In the genomic region with DNA sequence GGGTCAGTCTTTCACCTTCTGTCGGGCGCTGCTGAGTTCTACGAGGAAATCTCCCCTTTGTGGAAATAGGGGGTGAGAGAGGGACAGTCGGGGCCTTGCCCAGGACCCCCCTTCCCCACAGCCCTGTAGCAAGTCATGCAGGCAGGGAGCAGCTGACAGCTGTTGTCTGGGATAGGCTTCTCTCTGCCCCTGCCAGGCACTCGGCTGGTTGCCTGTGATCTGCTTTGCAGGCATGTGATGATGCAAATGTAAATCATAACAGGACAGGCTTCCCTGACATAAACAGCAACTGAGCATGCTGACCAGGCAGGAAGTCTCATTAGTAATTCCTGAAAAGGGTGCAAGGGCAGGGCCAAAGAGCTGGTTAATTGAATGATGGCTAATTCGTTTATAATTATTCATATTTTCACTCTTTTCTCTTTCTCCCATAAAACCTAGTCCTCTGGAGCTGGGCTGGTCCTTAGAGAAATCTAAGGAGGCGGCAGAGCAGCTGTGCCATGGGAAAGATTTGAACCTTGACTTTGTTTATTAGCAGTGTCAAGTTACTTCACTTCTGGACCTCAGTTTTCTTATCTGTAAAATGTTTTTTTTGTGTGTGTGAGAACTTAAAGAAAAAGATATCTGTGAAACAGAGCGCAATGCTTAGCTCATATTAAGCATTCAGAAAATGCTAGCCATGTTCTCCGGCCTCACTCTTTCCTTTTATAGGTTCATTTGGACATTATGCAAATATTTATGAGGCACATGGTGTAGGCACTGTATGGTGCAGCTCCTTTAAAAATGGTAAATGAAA, we compare ENCODE assay signal across 10 cellular contexts.
DNase-seq lines count a peak whose midpoint lies in the region; ATAC-seq, FAIRE-seq and TF ChIP-seq lines count a peak whose summit lies in the region.
"Had no signal": no experiment of that assay in that cellular context is flagged by ENCODE, and none has a peak within 500 bp of the region (broad histone marks: within the 10 kb centered on the region; RNA-seq: fewer than 3 reads in every experiment).

No MANE protein-coding gene starts in this region.

- POLR2A ChIA-PET in Panc1 (lab: Charles Lee): no interaction called here

- peaks cover 5% of the 10 kb centered on the region; the same call in 1 of the 2 replicates for H3K9me3 ChIP-seq in Panc1 (ENCODE audit: control insufficient read depth, insufficient read depth, low read depth, low read length)
- H3K9me3 ChIP-seq in fibroblast of lung (ENCODE audit: control insufficient read depth, insufficient read depth, low read depth, low read length): no peaks in the 10 kb centered on the region
- no peaks in the 10 kb centered on the region for H3K9me3 ChIP-seq in neuron (ENCODE audit: low read length)
- H3K9me3 ChIP-seq: gastroesophageal sphincter had no signal

- no peaks in the 10 kb centered on the region for H3K4me1 ChIP-seq in Panc1 (ENCODE audit: control insufficient read depth, insufficient read depth, low read length)
- H3K4me1 ChIP-seq in fibroblast of lung (ENCODE audit: control insufficient read depth, extremely low read depth, insufficient read depth, low read length): peaks cover 21% of the 10 kb centered on the region
- peaks cover 56% of the 10 kb centered on the region for H3K4me1 ChIP-seq in neuron (ENCODE audit: insufficient read depth, low read length)

- CTCF ChIA-PET in Panc1 (lab: Charles Lee): interaction anchor here (0.7 to 1.0 kb wide), 2 partner anchors 156 to 252 kb away, joined by 4 read pairs; no protein-coding TSS in a partner anchor

- TF ChIP-seq CTCF in Panc1 (IDR thresholded peaks at IDR 0.05) (no peak), fibroblast of lung (conservative IDR thresholded peaks at IDR 0.05 in 1 of 2, IDR thresholded peaks at IDR 0.05 in 1 of 2; ENCODE audit: low read depth in 1 of 2, low read length in 2 of 2) (no peak), D721Med (IDR thresholded peaks at IDR 0.05; ENCODE audit: insufficient read depth, missing control alignments) (no peak)

- no peaks in the 10 kb centered on the region for H4K20me1 ChIP-seq in fibroblast of lung (ENCODE audit: control insufficient read depth, extremely low read depth, insufficient read depth, low read length)

- BruUV-seq in Panc1 (replicated peaks; lab: Mats Ljungman, UMichigan): no TSS peak

- H3K27me3 ChIP-seq in Panc1 (ENCODE audit: control insufficient read depth, insufficient read depth, low read length): no peaks in the 10 kb centered on the region
- no peaks in the 10 kb centered on the region for H3K27me3 ChIP-seq in fibroblast of lung (ENCODE audit: control insufficient read depth, insufficient read depth, low read length)
- no peaks in the 10 kb centered on the region for H3K27me3 ChIP-seq in neuron (ENCODE audit: insufficient read depth, low read length)
- H3K27me3 ChIP-seq: gastroesophageal sphincter had no signal

- no peak overlapping the region for H3K9ac ChIP-seq in fibroblast of lung (ENCODE audit: insufficient read depth, low read length)

- H3K36me3 ChIP-seq in Panc1 (ENCODE audit: control insufficient read depth, insufficient read depth, low read length) (no peaks in the 10 kb centered on the region), fibroblast of lung (ENCODE audit: control insufficient read depth, insufficient read depth, low read length) (no peaks in the 10 kb centered on the region), neuron (ENCODE audit: insufficient read depth, low read length) (no peaks in the 10 kb centered on the region)
- H3K36me3 ChIP-seq: gastroesophageal sphincter had no signal

- intact Hi-C loops in Panc1 (cut with micrococcal nuclease; ENCODE audit: unreplicated experiment): no loop called here

- H3K79me2 ChIP-seq in fibroblast of lung (ENCODE audit: control insufficient read depth, insufficient read depth, low read length): no peaks in the 10 kb centered on the region

- FAIRE-seq in D721Med (lab: Jason Lieb, UNC): no peak

- H3K27ac ChIP-seq in Panc1 (ENCODE audit: low read length): 0 out of 2 replicates have a peak overlapping the region, but pooled peaks have one; percentile 44
- H3K27ac ChIP-seq in fibroblast of lung (ENCODE audit: insufficient read depth, low read length): peak overlapping the region; percentile 61
- H3K27ac ChIP-seq: VCaP had no signal

- in situ Hi-C loops in Panc1 (cut with HindIII; ENCODE audit: low pct_unique_long_range_greater_than_20kb, low sequenced_read_pairs): no loop called here

- ATAC-seq in Panc1 (no peak), HG03095 (IDR thresholded peaks at IDR 0.05; ENCODE audit: unreplicated experiment) (no peak), HG02610 (IDR thresholded peaks at IDR 0.05; ENCODE audit: unreplicated experiment) (no peak), GM18868 (IDR thresholded peaks at IDR 0.05; ENCODE audit: unreplicated experiment) (no peak)
- ATAC-seq: gastroesophageal sphincter had no signal

- H3K4me3 ChIP-seq in Panc1 (ENCODE audit: low read depth in 2 of 2, low read length in 2 of 2) (no peak overlapping the region), fibroblast of lung (replicated peaks in 1 of 4; ENCODE audit: control extremely low read depth in 1 of 4, insufficient read depth in 1 of 4, low read depth in 3 of 4, low read length in 4 of 4) (no peak overlapping the region), neuron (ENCODE audit: low read length) (peak overlapping the region; percentile 8)
- H3K4me3 ChIP-seq: gastroesophageal sphincter had no signal

- DNase-seq in EH (ENCODE audit: low read depth) (peak; percentile 83), Panc1 (ENCODE audit: low read depth, low spot score) (no peak), fibroblast of lung (ENCODE audit: low read depth in 2 of 2) (peak; percentile 64 to 93), D721Med (ENCODE audit: insufficient read length, low spot score) (no peak)

- peak overlapping the region; percentile 54 for H3K4me2 ChIP-seq in fibroblast of lung (ENCODE audit: extremely low read depth, insufficient read depth, low read length)

- H2AFZ ChIP-seq in fibroblast of lung (ENCODE audit: low read length): no peak overlapping the region
- H2AFZ ChIP-seq in neuron (ENCODE audit: low read depth, low read length): no peak overlapping the region

Comparison
In these comparisons a context has a peak if more than half of its experiments do, and no peak if none do; other contexts are left out.
1. DNase-seq: peak in EH (single experiment) and fibroblast of lung (2 of 2); none in Panc1 (single experiment) and D721Med (single experiment).